In genomic region chr12:117567644-117568043, GRCh38 we compare ENCODE assay signal across 26 cellular contexts.
DNase-seq lines count a peak whose midpoint lies in the region; ATAC-seq lines count a peak whose summit lies in the region.
"Had no signal": no experiment of that assay in that cellular context is flagged by ENCODE, and none has a peak within 500 bp of the region (broad histone marks: within the 10 kb centered on the region; RNA-seq: fewer than 3 reads in every experiment).

No MANE protein-coding gene starts in this region.

- no peaks in the 10 kb centered on the region for H3K4me1 Mint-ChIP-seq in naive thymus-derived CD8-positive, alpha-beta T cell
- H3K4me1 Mint-ChIP-seq: activated naive CD8-positive, alpha-beta T cell treated with anti-CD3 and anti-CD28 coated beads, Interleukin-2, amount 50 U/mL, for 24 hours; mesothelial cell of epicardium had no signal

- POLR2A ChIA-PET in naive thymus-derived CD8-positive, alpha-beta T cell (lab: Charles Lee): no interaction called here

- peak; percentile 72 for ATAC-seq in GM19395 (IDR thresholded peaks at IDR 0.05; ENCODE audit: unreplicated experiment)
- ATAC-seq in HG02938 (IDR thresholded peaks at IDR 0.05; ENCODE audit: unreplicated experiment): peak; percentile 73
- no peak for ATAC-seq in sciatic nerve
- no peak for ATAC-seq in naive thymus-derived CD8-positive, alpha-beta T cell
- ATAC-seq: activated naive CD8-positive, alpha-beta T cell treated with anti-CD3 and anti-CD28 coated beads, Interleukin-2, amount 50 U/mL, for 24 hours; left lung; stimulated activated naive CD8-positive, alpha-beta T cell treated with anti-CD3 and anti-CD28 coated beads, Interleukin-15, Interleukin-2, amounts not matched to agents 100 U/mL and 50 U/mL, for 24 hours had no signal

- H3K4me3 Mint-ChIP-seq in naive thymus-derived CD8-positive, alpha-beta T cell: no peak overlapping the region
- H3K4me3 Mint-ChIP-seq: activated naive CD8-positive, alpha-beta T cell treated with anti-CD3 and anti-CD28 coated beads, Interleukin-2, amount 50 U/mL, for 24 hours; mesothelial cell of epicardium; T-helper 2 cell treated with Interferon-gamma antibody and Interleukin-4, amounts not matched to agents 5 μg/mL and 100 μg/mL, for 36 hours had no signal

- no peaks in the 10 kb centered on the region for H3K36me3 ChIP-seq in BLaER1
- H3K36me3 ChIP-seq: brain microvascular endothelial cell, colonic mucosa, left lung, tibial nerve, WERI-Rb-1 had no signal

- no peak overlapping the region for H3K4me3 ChIP-seq in BLaER1
- H3K4me3 ChIP-seq: colonic mucosa, left lung, SK-N-MC, tibial nerve had no signal

- H3K4me1 ChIP-seq in BLaER1: peaks cover 15% of the 10 kb centered on the region
- H3K4me1 ChIP-seq: colonic mucosa, left lung, tibial nerve had no signal

- no peak overlapping the region for H3K27ac Mint-ChIP-seq in naive thymus-derived CD8-positive, alpha-beta T cell
- H3K27ac Mint-ChIP-seq: activated naive CD8-positive, alpha-beta T cell treated with anti-CD3 and anti-CD28 coated beads, Interleukin-2, amount 50 U/mL, for 24 hours; mesothelial cell of epicardium; progenitor cell of endocrine pancreas; T-helper 2 cell treated with Interferon-gamma antibody and Interleukin-4, amounts not matched to agents 5 μg/mL and 100 μg/mL, for 36 hours had no signal

- H3K9me3 ChIP-seq in BLaER1: no peaks in the 10 kb centered on the region
- H3K9me3 ChIP-seq: colonic mucosa, left lung, tibial nerve had no signal

- DNase-seq in kidney glomerular epithelial cell (lab: John Stamatoyannopoulos, UW): peak; percentile 35
- DNase-seq in activated CD4-positive, alpha-beta T cell treated with anti-CD3 and anti-CD28 coated beads for 48 hours: no peak
- DNase-seq in sciatic nerve (ENCODE audit: low spot score): no peak
- no peak for DNase-seq in naive thymus-derived CD8-positive, alpha-beta T cell
- no peak for DNase-seq in NCI-H2107 (lab: John Stamatoyannopoulos, UW)
- DNase-seq: 8988T; activated CD4-positive, alpha-beta T cell treated with anti-CD3 and anti-CD28 coated beads, Interleukin-2, amount 50 U/mL, for 4 hours; activated effector memory CD4-positive, alpha-beta T cell treated with Interleukin-2 at 50 U/mL for 16 hours; activated naive CD8-positive, alpha-beta T cell treated with anti-CD3 and anti-CD28 coated beads, Interleukin-2, amount 50 U/mL, for 24 hours; AML-193; brain microvascular endothelial cell; colonic mucosa; left lung; NCI-H187 treated with DMSO at 0.1 percent for 48 hours; NK-92 treated with Interleukin-12 subunit alpha and Interleukin-12 subunit beta, amount 100 ng/mL, for 24 hours; small intestine; stimulated activated naive CD8-positive, alpha-beta T cell treated with anti-CD3 and anti-CD28 coated beads, Interleukin-15, Interleukin-2, amounts not matched to agents 100 U/mL and 50 U/mL, for 24 hours; WERI-Rb-1 had no signal

- H3K9ac ChIP-seq in BLaER1: no peak overlapping the region

- no peaks in the 10 kb centered on the region; the same call in 1 of the 2 replicates for H3K27me3 ChIP-seq in BLaER1
- H3K27me3 ChIP-seq: brain microvascular endothelial cell, colonic mucosa, tibial nerve had no signal

- H4K20me1 ChIP-seq in BLaER1: no peaks in the 10 kb centered on the region

- H3K27ac ChIP-seq in BLaER1: no peak overlapping the region
- H3K27ac ChIP-seq: brain microvascular endothelial cell, colonic mucosa, left lung, SK-N-MC, tibial nerve, WERI-Rb-1 had no signal

- H3K27me3 Mint-ChIP-seq in naive thymus-derived CD8-positive, alpha-beta T cell: peaks cover 0 to 13% (median 4%) of the 10 kb centered on the region in 5 donors

- peaks cover 0 to 3% (median 0%) of the 10 kb centered on the region in 9 donors for H3K9me3 Mint-ChIP-seq in naive thymus-derived CD8-positive, alpha-beta T cell
- H3K9me3 Mint-ChIP-seq: mesothelial cell of epicardium; T-helper 2 cell treated with Interferon-gamma antibody and Interleukin-4, amounts not matched to agents 5 μg/mL and 100 μg/mL, for 36 hours had no signal

- peak overlapping the region; percentile 46 for H3K4me2 ChIP-seq in BLaER1

- intact Hi-C loops in sciatic nerve (cut with DNase I): no loop called here

- no peaks in the 10 kb centered on the region for H3K36me3 Mint-ChIP-seq in naive thymus-derived CD8-positive, alpha-beta T cell
- H3K36me3 Mint-ChIP-seq: mesothelial cell of epicardium had no signal

Comparison
In these comparisons a context has a peak if more than half of its experiments do, and no peak if none do; other contexts are left out.
1. ATAC-seq: peak in GM19395 (single experiment) and HG02938 (single experiment); none in sciatic nerve (single experiment) and naive thymus-derived CD8-positive, alpha-beta T cell (0 of 2).